Comparison of ENCODE assay signal across 1 cellular context in genomic region chr19:48993175-48994034, GRCh38.
A peak's percentile ranks its signal among the peaks of the same experiment; 100 is the strongest.
TF ChIP-seq lines count a peak whose summit lies in the region.

Gene GYS1, minus strand, starts transcription at chr19:48993309. Its CDS starts 197 bp downstream, at chr19:48993112.
Gene RUVBL2, plus strand, starts transcription at chr19:48993887. Its CDS starts 25 bp downstream, at chr19:48993912.

TF ChIP-seq in K562, 482 proteins besides CTCF, POLR2A, EP300 and RAD21 (continued from another document and continues in another):
- TF ChIP-seq E4F1 (CRISPR knock-in tag; IDR thresholded peaks at IDR 0.05; ENCODE audit: borderline replicate concordance), result no peak
- TF ChIP-seq ZNF407 (IDR thresholded peaks at IDR 0.05; ENCODE audit: low read depth), result no peak
- TF ChIP-seq TBP (optimal IDR thresholded peaks at IDR 0.05; ENCODE audit: low read depth, low read length), result peak; percentile 73
- peak; percentile 90 for TF ChIP-seq SMAD4 (CRISPR knock-in tag; conservative IDR thresholded peaks at IDR 0.05)
- TF ChIP-seq ZNF766 (CRISPR knock-in tag; conservative IDR thresholded peaks at IDR 0.05), result no peak
- no peak for TF ChIP-seq ZNF75A (CRISPR knock-in tag; IDR thresholded peaks at IDR 0.05)
- TF ChIP-seq TGIF2 (CRISPR knock-in tag; IDR thresholded peaks at IDR 0.05), result no peak
- no peak for TF ChIP-seq MTF1 (CRISPR knock-in tag; IDR thresholded peaks at IDR 0.05; ENCODE audit: borderline replicate concordance)
- peak; percentile 100 for TF ChIP-seq ZNF740 (CRISPR knock-in tag; IDR thresholded peaks at IDR 0.05)
- TF ChIP-seq ZNF740 (tag; IDR thresholded peaks at IDR 0.05), result peak in 1 of 2 experiments; percentile 100; a peak in 2 of 4 replicates
- TF ChIP-seq E2F1 (CRISPR knock-in tag; IDR thresholded peaks at IDR 0.05), result no peak; the same call in 1 of the 2 replicates
- no peak for TF ChIP-seq DNMT1 (IDR thresholded peaks at IDR 0.05)
- peak; percentile 91 for TF ChIP-seq ZNF764 (CRISPR knock-in tag; IDR thresholded peaks at IDR 0.05; ENCODE audit: low read depth)
- no peak for TF ChIP-seq SREBF2 (CRISPR knock-in tag; IDR thresholded peaks at IDR 0.05)
- TF ChIP-seq ZBTB40 (IDR thresholded peaks at IDR 0.05), result peak; percentile 97
- TF ChIP-seq ZBTB40 (CRISPR knock-in tag; IDR thresholded peaks at IDR 0.05), result no peak
- peak; percentile 10; the same call in 1 of the 2 replicates for TF ChIP-seq CREB3L1 (IDR thresholded peaks at IDR 0.05; ENCODE audit: borderline replicate concordance, low read depth)
- TF ChIP-seq SMC3 (conservative IDR thresholded peaks at IDR 0.05; ENCODE audit: insufficient read depth, low read depth, low read length), result peak; percentile 47; the same call in 1 of the 2 replicates
- TF ChIP-seq MLX (CRISPR knock-in tag; conservative IDR thresholded peaks at IDR 0.05), result no peak
- TF ChIP-seq SP1 (CRISPR knock-in tag; IDR thresholded peaks at IDR 0.05), result peak; percentile 99
- no peak for TF ChIP-seq SNRNP70 (optimal IDR thresholded peaks at IDR 0.05; ENCODE audit: low read depth, low read length)
- peak; percentile 77 for TF ChIP-seq PCBP1 (IDR thresholded peaks at IDR 0.05; ENCODE audit: low read depth, low read length, poor library complexity, severe bottlenecking)
